In genomic region chr12:93169536-93169935, GRCh38 we compare ENCODE assay signal across 31 cellular contexts.
"Had no signal": no experiment of that assay in that cellular context is flagged by ENCODE, and none has a peak within 500 bp of the region (broad histone marks: within the 10 kb centered on the region; RNA-seq: fewer than 3 reads in every experiment).

No MANE protein-coding gene starts in this region.

- H3K4me2 ChIP-seq: neural progenitor cell, smooth muscle cell had no signal

- H3K4me1 ChIP-seq: testis, uterus had no signal

- H3K4me1 Mint-ChIP-seq: natural killer cell had no signal

- H3K79me2 ChIP-seq: parathyroid adenoma had no signal

- H2AFZ ChIP-seq: neural progenitor cell, parathyroid adenoma had no signal

- H3K36me3 Mint-ChIP-seq: naive thymus-derived CD4-positive, alpha-beta T cell; natural killer cell; neural progenitor cell; type B pancreatic cell had no signal

- H3K9ac ChIP-seq: neural progenitor cell, parathyroid adenoma had no signal

- H3K27ac ChIP-seq: neural progenitor cell, ovary, parathyroid adenoma, psoas muscle, skin epidermis, spleen, suprapubic skin, testis, tibial artery, transverse colon, upper lobe of right lung, uterus had no signal

- H3K4me3 Mint-ChIP-seq: naive thymus-derived CD4-positive, alpha-beta T cell; natural killer cell; nephron; neural progenitor cell; stimulated activated naive CD8-positive, alpha-beta T cell treated with anti-CD3 and anti-CD28 coated beads, Interleukin-15, amount 100 ng/mL, for 72 hours; type B pancreatic cell had no signal

- H3K27me3 Mint-ChIP-seq: progenitor cell of endocrine pancreas; stimulated activated naive CD8-positive, alpha-beta T cell treated with anti-CD3 and anti-CD28 coated beads, Interleukin-15, amount 100 ng/mL, for 72 hours; type B pancreatic cell had no signal

- H3K9me3 Mint-ChIP-seq: naive thymus-derived CD4-positive, alpha-beta T cell; natural killer cell; nephron; neural progenitor cell; stimulated activated naive CD8-positive, alpha-beta T cell treated with anti-CD3 and anti-CD28 coated beads, Interleukin-15, amount 100 ng/mL, for 72 hours; type B pancreatic cell had no signal

- H3K36me3 ChIP-seq: neural progenitor cell, ovary, spleen, suprapubic skin, tibial artery, transverse colon, upper lobe of right lung, uterus had no signal

- H3K4me3 ChIP-seq: neural progenitor cell, ovary, psoas muscle, skin epidermis, smooth muscle cell, spleen, suprapubic skin, testis, tibial artery, transverse colon, upper lobe of right lung, uterus had no signal

- H3K9me3 ChIP-seq: ovary, psoas muscle, spleen, suprapubic skin, testis, tibial artery, transverse colon, upper lobe of right lung, uterus had no signal

- H3K27ac Mint-ChIP-seq: naive thymus-derived CD4-positive, alpha-beta T cell; natural killer cell; nephron; neural progenitor cell; progenitor cell of endocrine pancreas; stimulated activated naive CD8-positive, alpha-beta T cell treated with anti-CD3 and anti-CD28 coated beads, Interleukin-15, amount 100 ng/mL, for 72 hours; type B pancreatic cell had no signal

- ATAC-seq: naive thymus-derived CD4-positive, alpha-beta T cell; natural killer cell; psoas muscle; right cardiac atrium; sciatic nerve; stimulated activated naive CD8-positive, alpha-beta T cell treated with anti-CD3 and anti-CD28 coated beads, Interleukin-15, amount 100 ng/mL, for 72 hours; stimulated activated naive CD8-positive, alpha-beta T cell treated with anti-CD3 and anti-CD28 coated beads, Interleukin-15, Interleukin-2, amounts not matched to agents 100 U/mL and 50 U/mL, for 24 hours; upper lobe of right lung had no signal

- H3K27me3 ChIP-seq: neural progenitor cell, ovary, spleen, suprapubic skin, testis, tibial artery, transverse colon, upper lobe of right lung, uterus had no signal

- DNase-seq: naive thymus-derived CD4-positive, alpha-beta T cell; natural killer cell; occipital lobe; ovary; posterior cingulate gyrus; psoas muscle; right cardiac atrium; spleen; stimulated activated CD4-positive, alpha-beta T cell treated with anti-CD3 and anti-CD28 coated beads, Interleukin-12 subunit alpha, Interleukin-12 subunit beta, amount 100 ng/mL, for 4 hours; stimulated activated CD4-positive, alpha-beta T cell treated with anti-CD3 and anti-CD28 coated beads, Interleukin-1b, Interleukin-23, amount 100 ng/mL, for 48 hours; stimulated activated CD4-positive, alpha-beta T cell treated with anti-CD3 and anti-CD28 coated beads, Interleukin-4, amount 100 ng/mL, for 1 hour; stimulated activated CD4-positive, alpha-beta T cell treated with anti-CD3 and anti-CD28 coated beads, Interleukin-4, amount 100 ng/mL, for 4 hours; stimulated activated CD8-positive, alpha-beta memory T cell treated with anti-CD3 and anti-CD28 coated beads, Interleukin-4, amount 100 ng/mL, for 48 hours; stimulated activated naive CD4-positive, alpha-beta T cell; stimulated activated naive CD8-positive, alpha-beta T cell treated with anti-CD3 and anti-CD28 coated beads, Interleukin-15, amount 100 ng/mL, for 72 hours; stimulated activated naive CD8-positive, alpha-beta T cell treated with anti-CD3 and anti-CD28 coated beads, Interleukin-15, Interleukin-2, amounts not matched to agents 100 U/mL and 50 U/mL, for 24 hours; substantia nigra; testis; tibial artery; transverse colon; upper lobe of right lung; uterus had no signal
